Comparison of ENCODE assay signal across 7 cellular contexts in the genomic region with DNA sequence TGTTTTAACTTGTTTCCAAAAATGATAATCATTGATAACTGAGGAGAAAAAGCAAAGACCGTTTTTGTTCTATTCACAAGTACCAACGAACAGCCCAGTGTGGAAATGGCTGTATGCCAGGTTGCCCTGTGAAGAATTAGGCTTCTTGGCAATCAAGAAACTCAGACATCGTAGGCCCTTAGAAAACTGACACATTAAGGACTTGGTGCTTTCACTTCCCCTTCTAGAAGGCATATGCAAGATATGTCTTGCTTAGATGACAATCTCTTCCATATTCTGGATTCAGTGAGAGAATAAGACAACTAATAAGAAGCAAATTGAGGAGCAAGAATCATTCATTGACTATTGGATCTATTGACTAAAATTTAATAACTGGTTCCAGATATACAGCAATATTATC.
A peak's percentile ranks its signal among the peaks of the same experiment; 100 is the strongest.
DNase-seq lines count a peak whose midpoint lies in the region; ATAC-seq, FAIRE-seq and TF ChIP-seq lines count a peak whose summit lies in the region.

No MANE protein-coding gene starts in this region.

- TF ChIP-seq POLR2A in H54 (IDR thresholded peaks at IDR 0.05; ENCODE audit: low read depth, low read length) = no peak

- FAIRE-seq in H54 (lab: Jason Lieb, UNC) = no peak

- ATAC-seq in GM19351 (IDR thresholded peaks at IDR 0.05; ENCODE audit: unreplicated experiment) = peak; percentile 96
- ATAC-seq in HG02943 (IDR thresholded peaks at IDR 0.05; ENCODE audit: low read depth, unreplicated experiment) = peak; percentile 91

- DNase-seq in NOMO-1 treated with DMSO at 0.1 percent for 48 hours (lab: John Stamatoyannopoulos, UW; ENCODE audit: unreplicated experiment) (peak; percentile 87), superior temporal gyrus (ENCODE audit: extremely low spot score) (peak; percentile 52), H54 (ENCODE audit: insufficient read length, low spot score) (no peak), AG08395 (ENCODE audit: low spot score) (no peak), iPS-NIHi11 (ENCODE audit: low spot score) (no peak)

Comparison
In these comparisons a context has a peak if more than half of its experiments do, and no peak if none do; other contexts are left out.
1. DNase-seq: peak in NOMO-1 treated with DMSO at 0.1 percent for 48 hours (single experiment) and superior temporal gyrus (single experiment); none in H54 (single experiment), AG08395 (single experiment) and iPS-NIHi11 (single experiment).